ENCODE assay signal across 15 cellular contexts in genomic region chr1:8809342-8809736, GRCh38.
"Had no signal": no experiment of that assay in that cellular context is flagged by ENCODE, and none has a peak within 500 bp of the region (broad histone marks: within the 10 kb centered on the region; RNA-seq: fewer than 3 reads in every experiment).

No MANE protein-coding gene starts in this region.

- ATAC-seq: heart left ventricle; naive thymus-derived CD4-positive, alpha-beta T cell had no signal

- H3K27ac ChIP-seq: coronary artery, heart left ventricle, right atrium auricular region had no signal

- H3K36me3 ChIP-seq: heart left ventricle, right atrium auricular region had no signal

- FAIRE-seq: frontal cortex, islet of Langerhans, small intestine had no signal

- H3K4me3 Mint-ChIP-seq: naive thymus-derived CD4-positive, alpha-beta T cell; nephron progenitor cell had no signal

- H3K9me3 Mint-ChIP-seq: naive thymus-derived CD4-positive, alpha-beta T cell; nephron progenitor cell had no signal

- H3K9me3 ChIP-seq: heart left ventricle, right atrium auricular region had no signal

- DNase-seq: effector CD4-positive, alpha-beta T cell; heart left ventricle; hippocampal formation; kidney glomerular epithelial cell; mesendoderm; naive thymus-derived CD4-positive, alpha-beta T cell; nephron progenitor cell; small intestine; stimulated activated CD4-positive, alpha-beta T cell treated with anti-CD3 and anti-CD28 coated beads, Interleukin-2, amount 100 ng/mL, for 48 hours; stimulated activated naive CD4-positive, alpha-beta T cell treated with Interleukin-2 at 50 U/mL for 16 hours; trophoblast cell had no signal

- H3K27me3 ChIP-seq: heart left ventricle, right atrium auricular region had no signal

- H3K27ac Mint-ChIP-seq: naive thymus-derived CD4-positive, alpha-beta T cell; nephron progenitor cell had no signal

- H3K27me3 Mint-ChIP-seq: naive thymus-derived CD4-positive, alpha-beta T cell had no signal

- H3K4me3 ChIP-seq: coronary artery, heart left ventricle, right atrium auricular region had no signal
